ENCODE assay signal across 1 cellular context in the genomic region with DNA sequence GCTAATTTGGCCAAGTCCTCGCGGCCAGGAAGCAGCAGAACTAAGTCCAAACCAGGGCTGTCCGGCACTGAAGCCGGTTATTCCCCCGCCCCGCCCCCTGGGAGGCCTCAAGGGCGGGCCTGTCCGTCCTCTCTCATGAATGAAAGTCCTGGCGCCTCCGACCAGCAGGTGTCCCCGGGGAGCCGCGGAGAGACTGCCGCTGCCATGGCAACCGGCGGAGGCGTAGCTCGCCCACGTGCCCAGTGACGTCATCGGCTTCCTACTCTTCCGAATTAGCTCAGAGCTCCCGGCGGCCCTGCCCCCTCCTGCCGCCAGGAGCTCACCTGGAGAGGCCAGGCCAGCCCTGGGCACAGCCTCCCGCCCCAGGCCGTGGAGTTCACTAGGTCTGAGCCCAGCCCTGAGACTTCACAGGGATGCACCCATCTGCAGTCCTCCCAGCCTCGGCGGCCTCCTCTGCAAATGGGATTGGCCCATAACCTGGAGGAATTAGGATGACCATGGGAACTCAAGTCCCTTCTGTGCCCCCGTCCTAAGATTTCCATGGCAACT.
TF ChIP-seq lines count a peak whose summit lies in the region.

No MANE protein-coding gene starts in this region.

TF ChIP-seq in HepG2, 621 proteins besides CTCF, POLR2A, EP300 and RAD21 (continued from another document and continues in another):
- peak; percentile 100 for TF ChIP-seq RFX1 (IDR thresholded peaks at IDR 0.05)
- TF ChIP-seq, protein P1, sequence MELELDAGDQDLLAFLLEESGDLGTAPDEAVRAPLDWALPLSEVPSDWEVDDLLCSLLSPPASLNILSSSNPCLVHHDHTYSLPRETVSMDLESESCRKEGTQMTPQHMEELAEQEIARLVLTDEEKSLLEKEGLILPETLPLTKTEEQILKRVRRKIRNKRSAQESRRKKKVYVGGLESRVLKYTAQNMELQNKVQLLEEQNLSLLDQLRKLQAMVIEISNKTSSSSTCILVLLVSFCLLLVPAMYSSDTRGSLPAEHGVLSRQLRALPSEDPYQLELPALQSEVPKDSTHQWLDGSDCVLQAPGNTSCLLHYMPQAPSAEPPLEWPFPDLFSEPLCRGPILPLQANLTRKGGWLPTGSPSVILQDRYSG (CRISPR knock-in tag; IDR thresholded peaks at IDR 0.05), result no peak
- no peak for TF ChIP-seq ZSCAN12 (CRISPR knock-in tag; IDR thresholded peaks at IDR 0.05)
- TF ChIP-seq, protein P2, sequence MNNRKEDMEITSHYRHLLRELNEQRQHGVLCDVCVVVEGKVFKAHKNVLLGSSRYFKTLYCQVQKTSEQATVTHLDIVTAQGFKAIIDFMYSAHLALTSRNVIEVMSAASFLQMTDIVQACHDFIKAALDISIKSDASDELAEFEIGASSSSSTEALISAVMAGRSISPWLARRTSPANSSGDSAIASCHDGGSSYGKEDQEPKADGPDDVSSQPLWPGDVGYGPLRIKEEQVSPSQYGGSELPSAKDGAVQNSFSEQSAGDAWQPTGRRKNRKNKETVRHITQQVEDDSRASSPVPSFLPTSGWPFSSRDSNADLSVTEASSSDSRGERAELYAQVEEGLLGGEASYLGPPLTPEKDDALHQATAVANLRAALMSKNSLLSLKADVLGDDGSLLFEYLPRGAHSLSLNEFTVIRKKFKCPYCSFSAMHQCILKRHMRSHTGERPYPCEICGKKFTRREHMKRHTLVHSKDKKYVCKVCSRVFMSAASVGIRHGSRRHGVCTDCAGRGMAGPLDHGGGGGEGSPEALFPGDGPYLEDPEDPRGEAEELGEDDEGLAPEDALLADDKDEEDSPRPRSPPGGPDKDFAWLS (CRISPR knock-in tag; IDR thresholded peaks at IDR 0.05; ENCODE audit: borderline replicate concordance), result no peak
- TF ChIP-seq ZNF333 (CRISPR knock-in tag; IDR thresholded peaks at IDR 0.05; ENCODE audit: borderline replicate concordance), result no peak; the same call in 1 of the 2 replicates
- TF ChIP-seq, protein P3, sequence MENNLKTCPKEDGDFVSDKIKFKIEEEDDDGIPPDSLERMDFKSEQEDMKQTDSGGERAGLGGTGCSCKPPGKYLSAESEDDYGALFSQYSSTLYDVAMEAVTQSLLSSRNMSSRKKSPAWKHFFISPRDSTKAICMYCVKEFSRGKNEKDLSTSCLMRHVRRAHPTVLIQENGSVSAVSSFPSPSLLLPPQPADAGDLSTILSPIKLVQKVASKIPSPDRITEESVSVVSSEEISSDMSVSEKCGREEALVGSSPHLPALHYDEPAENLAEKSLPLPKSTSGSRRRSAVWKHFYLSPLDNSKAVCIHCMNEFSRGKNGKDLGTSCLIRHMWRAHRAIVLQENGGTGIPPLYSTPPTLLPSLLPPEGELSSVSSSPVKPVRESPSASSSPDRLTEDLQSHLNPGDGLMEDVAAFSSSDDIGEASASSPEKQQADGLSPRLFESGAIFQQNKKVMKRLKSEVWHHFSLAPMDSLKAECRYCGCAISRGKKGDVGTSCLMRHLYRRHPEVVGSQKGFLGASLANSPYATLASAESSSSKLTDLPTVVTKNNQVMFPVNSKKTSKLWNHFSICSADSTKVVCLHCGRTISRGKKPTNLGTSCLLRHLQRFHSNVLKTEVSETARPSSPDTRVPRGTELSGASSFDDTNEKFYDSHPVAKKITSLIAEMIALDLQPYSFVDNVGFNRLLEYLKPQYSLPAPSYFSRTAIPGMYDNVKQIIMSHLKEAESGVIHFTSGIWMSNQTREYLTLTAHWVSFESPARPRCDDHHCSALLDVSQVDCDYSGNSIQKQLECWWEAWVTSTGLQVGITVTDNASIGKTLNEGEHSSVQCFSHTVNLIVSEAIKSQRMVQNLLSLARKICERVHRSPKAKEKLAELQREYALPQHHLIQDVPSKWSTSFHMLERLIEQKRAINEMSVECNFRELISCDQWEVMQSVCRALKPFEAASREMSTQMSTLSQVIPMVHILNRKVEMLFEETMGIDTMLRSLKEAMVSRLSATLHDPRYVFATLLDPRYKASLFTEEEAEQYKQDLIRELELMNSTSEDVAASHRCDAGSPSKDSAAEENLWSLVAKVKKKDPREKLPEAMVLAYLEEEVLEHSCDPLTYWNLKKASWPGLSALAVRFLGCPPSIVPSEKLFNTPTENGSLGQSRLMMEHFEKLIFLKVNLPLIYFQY (CRISPR knock-in tag; IDR thresholded peaks at IDR 0.05; ENCODE audit: borderline replicate concordance), result peak; percentile 79; the same call in 1 of the 2 replicates
- TF ChIP-seq, protein P4, sequence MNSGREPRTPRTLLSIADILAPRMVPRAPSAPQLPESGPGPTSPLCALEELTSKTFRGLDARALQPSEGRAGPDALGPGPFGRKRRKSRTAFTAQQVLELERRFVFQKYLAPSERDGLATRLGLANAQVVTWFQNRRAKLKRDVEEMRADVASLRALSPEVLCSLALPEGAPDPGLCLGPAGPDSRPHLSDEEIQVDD (CRISPR knock-in tag; IDR thresholded peaks at IDR 0.05; ENCODE audit: borderline replicate concordance), result no peak
- TF ChIP-seq TEAD3 (CRISPR knock-in tag; optimal IDR thresholded peaks at IDR 0.05; ENCODE audit: borderline replicate concordance), result peak; percentile 49
- no peak for TF ChIP-seq BRD4 (CRISPR knock-in tag; IDR thresholded peaks at IDR 0.05)
- TF ChIP-seq FLYWCH1 (CRISPR knock-in tag; IDR thresholded peaks at IDR 0.05), result no peak
- no peak; the same call in 1 of the 2 replicates for TF ChIP-seq ZNF326 (CRISPR knock-in tag; IDR thresholded peaks at IDR 0.05; ENCODE audit: borderline replicate concordance)
- TF ChIP-seq, protein P5, sequence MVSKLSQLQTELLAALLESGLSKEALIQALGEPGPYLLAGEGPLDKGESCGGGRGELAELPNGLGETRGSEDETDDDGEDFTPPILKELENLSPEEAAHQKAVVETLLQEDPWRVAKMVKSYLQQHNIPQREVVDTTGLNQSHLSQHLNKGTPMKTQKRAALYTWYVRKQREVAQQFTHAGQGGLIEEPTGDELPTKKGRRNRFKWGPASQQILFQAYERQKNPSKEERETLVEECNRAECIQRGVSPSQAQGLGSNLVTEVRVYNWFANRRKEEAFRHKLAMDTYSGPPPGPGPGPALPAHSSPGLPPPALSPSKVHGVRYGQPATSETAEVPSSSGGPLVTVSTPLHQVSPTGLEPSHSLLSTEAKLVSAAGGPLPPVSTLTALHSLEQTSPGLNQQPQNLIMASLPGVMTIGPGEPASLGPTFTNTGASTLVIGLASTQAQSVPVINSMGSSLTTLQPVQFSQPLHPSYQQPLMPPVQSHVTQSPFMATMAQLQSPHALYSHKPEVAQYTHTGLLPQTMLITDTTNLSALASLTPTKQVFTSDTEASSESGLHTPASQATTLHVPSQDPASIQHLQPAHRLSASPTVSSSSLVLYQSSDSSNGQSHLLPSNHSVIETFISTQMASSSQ (IDR thresholded peaks at IDR 0.05; ENCODE audit: low read depth), result no peak
- TF ChIP-seq, protein P5 (CRISPR knock-in tag; IDR thresholded peaks at IDR 0.05; ENCODE audit: borderline replicate concordance), result peak; percentile 80; the same call in 1 of the 2 replicates
- TF ChIP-seq NFE2L2 (IDR thresholded peaks at IDR 0.05; ENCODE audit: low read length), result no peak
- no peak for TF ChIP-seq ZNF234 (CRISPR knock-in tag; conservative IDR thresholded peaks at IDR 0.05)
- TF ChIP-seq NFIC (IDR thresholded peaks at IDR 0.05; ENCODE audit: low read length), result no peak
- TF ChIP-seq GATAD1 (CRISPR knock-in tag; IDR thresholded peaks at IDR 0.05), result peak; percentile 72
- TF ChIP-seq THYN1 (CRISPR knock-in tag; IDR thresholded peaks at IDR 0.05; ENCODE audit: borderline replicate concordance, low read depth), result no peak
- TF ChIP-seq CC2D1A (CRISPR knock-in tag; IDR thresholded peaks at IDR 0.05), result no peak
- TF ChIP-seq, protein P6, sequence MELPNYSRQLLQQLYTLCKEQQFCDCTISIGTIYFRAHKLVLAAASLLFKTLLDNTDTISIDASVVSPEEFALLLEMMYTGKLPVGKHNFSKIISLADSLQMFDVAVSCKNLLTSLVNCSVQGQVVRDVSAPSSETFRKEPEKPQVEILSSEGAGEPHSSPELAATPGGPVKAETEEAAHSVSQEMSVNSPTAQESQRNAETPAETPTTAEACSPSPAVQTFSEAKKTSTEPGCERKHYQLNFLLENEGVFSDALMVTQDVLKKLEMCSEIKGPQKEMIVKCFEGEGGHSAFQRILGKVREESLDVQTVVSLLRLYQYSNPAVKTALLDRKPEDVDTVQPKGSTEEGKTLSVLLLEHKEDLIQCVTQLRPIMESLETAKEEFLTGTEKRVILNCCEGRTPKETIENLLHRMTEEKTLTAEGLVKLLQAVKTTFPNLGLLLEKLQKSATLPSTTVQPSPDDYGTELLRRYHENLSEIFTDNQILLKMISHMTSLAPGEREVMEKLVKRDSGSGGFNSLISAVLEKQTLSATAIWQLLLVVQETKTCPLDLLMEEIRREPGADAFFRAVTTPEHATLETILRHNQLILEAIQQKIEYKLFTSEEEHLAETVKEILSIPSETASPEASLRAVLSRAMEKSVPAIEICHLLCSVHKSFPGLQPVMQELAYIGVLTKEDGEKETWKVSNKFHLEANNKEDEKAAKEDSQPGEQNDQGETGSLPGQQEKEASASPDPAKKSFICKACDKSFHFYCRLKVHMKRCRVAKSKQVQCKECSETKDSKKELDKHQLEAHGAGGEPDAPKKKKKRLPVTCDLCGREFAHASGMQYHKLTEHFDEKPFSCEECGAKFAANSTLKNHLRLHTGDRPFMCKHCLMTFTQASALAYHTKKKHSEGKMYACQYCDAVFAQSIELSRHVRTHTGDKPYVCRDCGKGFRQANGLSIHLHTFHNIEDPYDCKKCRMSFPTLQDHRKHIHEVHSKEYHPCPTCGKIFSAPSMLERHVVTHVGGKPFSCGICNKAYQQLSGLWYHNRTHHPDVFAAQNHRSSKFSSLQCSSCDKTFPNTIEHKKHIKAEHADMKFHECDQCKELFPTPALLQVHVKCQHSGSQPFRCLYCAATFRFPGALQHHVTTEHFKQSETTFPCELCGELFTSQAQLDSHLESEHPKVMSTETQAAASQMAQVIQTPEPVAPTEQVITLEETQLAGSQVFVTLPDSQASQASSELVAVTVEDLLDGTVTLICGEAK (IDR thresholded peaks at IDR 0.05), result no peak
- TF ChIP-seq, protein P6 (CRISPR knock-in tag; IDR thresholded peaks at IDR 0.05), result no peak
- TF ChIP-seq CBX1 (IDR thresholded peaks at IDR 0.05; ENCODE audit: low read depth), result no peak
- TF ChIP-seq, protein P7, sequence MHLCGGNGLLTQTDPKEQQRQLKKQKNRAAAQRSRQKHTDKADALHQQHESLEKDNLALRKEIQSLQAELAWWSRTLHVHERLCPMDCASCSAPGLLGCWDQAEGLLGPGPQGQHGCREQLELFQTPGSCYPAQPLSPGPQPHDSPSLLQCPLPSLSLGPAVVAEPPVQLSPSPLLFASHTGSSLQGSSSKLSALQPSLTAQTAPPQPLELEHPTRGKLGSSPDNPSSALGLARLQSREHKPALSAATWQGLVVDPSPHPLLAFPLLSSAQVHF (CRISPR knock-in tag; IDR thresholded peaks at IDR 0.05), result no peak
- no peak for TF ChIP-seq NR1H2 (CRISPR knock-in tag; IDR thresholded peaks at IDR 0.05; ENCODE audit: borderline replicate concordance, low read depth)
- TF ChIP-seq, protein P8, sequence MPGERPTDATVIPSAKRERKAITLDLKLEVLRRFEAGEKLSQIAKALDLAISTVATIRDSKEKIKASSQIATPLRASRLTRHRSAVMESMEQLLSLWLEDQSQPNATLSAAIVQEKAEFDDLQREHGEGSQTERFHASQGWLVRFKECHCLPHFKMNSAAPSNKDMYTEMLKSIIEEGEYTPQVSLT (CRISPR knock-in tag; IDR thresholded peaks at IDR 0.05; ENCODE audit: borderline replicate concordance, low read depth), result no peak
- peak; percentile 69; the same call in 1 of the 2 replicates for TF ChIP-seq ZNF788 (CRISPR knock-in tag; IDR thresholded peaks at IDR 0.05; ENCODE audit: borderline replicate concordance)
- TF ChIP-seq JUNB (CRISPR knock-in tag; IDR thresholded peaks at IDR 0.05; ENCODE audit: borderline replicate concordance), result no peak
- TF ChIP-seq YEATS4 (CRISPR knock-in tag; IDR thresholded peaks at IDR 0.05; ENCODE audit: borderline replicate concordance), result peak; percentile 16; the same call in 1 of the 2 replicates
- TF ChIP-seq SRF (IDR thresholded peaks at IDR 0.05; ENCODE audit: low read depth, low read length), result peak; percentile 13; the same call in 1 of the 2 replicates
- TF ChIP-seq ZNF777 (CRISPR knock-in tag; IDR thresholded peaks at IDR 0.05), result no peak
- TF ChIP-seq, protein P9, sequence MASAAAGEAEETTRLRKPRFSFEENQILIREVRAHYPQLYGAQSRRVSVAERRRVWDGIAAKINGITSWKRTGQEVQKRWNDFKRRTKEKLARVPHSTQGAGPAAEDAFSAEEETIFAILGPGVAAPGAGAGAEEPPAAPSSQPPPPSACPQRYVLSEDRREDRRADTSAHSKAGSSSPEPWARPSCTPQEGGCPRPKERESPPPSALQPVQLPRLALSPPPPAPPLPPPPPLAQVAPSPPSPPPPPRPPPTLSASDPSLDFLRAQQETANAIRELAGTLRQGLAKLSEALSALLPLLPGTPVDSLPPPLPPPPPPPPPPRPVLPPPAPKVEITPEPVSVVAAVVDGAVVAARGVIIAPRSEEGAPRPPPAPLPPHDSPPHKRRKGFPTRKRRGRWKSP (CRISPR knock-in tag; IDR thresholded peaks at IDR 0.05), result 0 out of 2 replicates have a peak, but pooled peaks have one; percentile 5
